18 cellular contexts compared by ENCODE assay signal in genomic region chr13:32022292-32022691, GRCh38. TPM values are rescaled to one million over a fixed set of nuclear protein-coding genes. Genes with fewer than 3 reads are reported as not detected.
DNase-seq lines count a peak whose midpoint lies in the region; ATAC-seq and TF ChIP-seq lines count a peak whose summit lies in the region.
"Had no signal": no experiment of that assay in that cellular context is flagged by ENCODE, and none has a peak within 500 bp of the region (broad histone marks: within the 10 kb centered on the region; RNA-seq: fewer than 3 reads in every experiment).

No MANE protein-coding gene starts in this region.

- ATAC-seq in left lobe of liver, result no peak

- no peak for TF ChIP-seq CTCF in HEK293 (tag by site-specific recombination; IDR thresholded peaks at IDR 0.05)
- TF ChIP-seq CTCF in WERI-Rb-1 (IDR thresholded peaks at IDR 0.05; ENCODE audit: low read depth, low read length), result 0 out of 2 replicates have a peak, but pooled peaks have one; percentile 4
- TF ChIP-seq CTCF in left ventricle myocardium inferior (IDR thresholded peaks at IDR 0.05; ENCODE audit: borderline replicate concordance), result no peak

- CTCF ChIA-PET in HEK293 (lab: Yijun Ruan, JAX), result interaction anchor here (1.4 kb wide), 1 partner anchor 15 kb away, joined by 4 read pairs; no protein-coding TSS in a partner anchor

- H3K9me3 ChIP-seq in HEK293 (ENCODE audit: control insufficient read depth, insufficient read depth, low read depth, low read length) (no peaks in the 10 kb centered on the region), WERI-Rb-1 (ENCODE audit: severe bottlenecking) (no peaks in the 10 kb centered on the region), left ventricle myocardium inferior (replicated peaks) (no peaks in the 10 kb centered on the region)

- intact Hi-C loops in left ventricle myocardium inferior (cut with micrococcal nuclease), result no loop called here

- POLR2A ChIA-PET in HEK293 (lab: Yijun Ruan, JAX), result no interaction called here

- no peak overlapping the region for H3K27ac ChIP-seq in HEK293 (ENCODE audit: extremely low read depth, low read depth, low read length)
- H3K27ac ChIP-seq in WERI-Rb-1, result peak overlapping the region; percentile 92
- H3K27ac ChIP-seq in left ventricle myocardium inferior (replicated peaks), result peak overlapping the region; percentile 75
- H3K27ac ChIP-seq: epithelial cell of prostate, PC-9 had no signal

- H3K4me3 ChIP-seq in HEK293 (ENCODE audit: low read depth, low read length), result no peak overlapping the region
- H3K4me3 ChIP-seq in WERI-Rb-1 (ENCODE audit: low read depth, low read length), result peak overlapping the region; percentile 35
- H3K4me3 ChIP-seq in left ventricle myocardium inferior, result no peak overlapping the region
- H3K4me3 ChIP-seq: PC-9 had no signal

- H3K4me1 ChIP-seq in HEK293 (ENCODE audit: control insufficient read depth, insufficient read depth, low read length) (no peaks in the 10 kb centered on the region), left ventricle myocardium inferior (peaks cover 34% of the 10 kb centered on the region)

- DNase-seq in WERI-Rb-1 (peak; percentile 90), left ventricle myocardium inferior (no peak), retina (peak; percentile 67), left lobe of liver (ENCODE audit: low spot score) (no peak), iPS-NIHi7 (ENCODE audit: extremely low spot score) (no peak)
- no peak for DNase-seq in activated CD4-positive, alpha-beta T cell treated with anti-CD3 and anti-CD28 coated beads for 48 hours
- DNase-seq in activated CD4-positive, alpha-beta T cell treated with anti-CD3 and anti-CD28 coated beads for 4 hours, result no peak
- DNase-seq: activated effector memory CD4-positive, alpha-beta T cell treated with Interleukin-2 at 50 U/mL for 16 hours; Calu3; cortex of kidney; GDM1; kidney; NCI-H2227 treated with DMSO at 0.1 percent for 48 hours; PC-9; stimulated activated CD4-positive, alpha-beta T cell treated with anti-CD3 and anti-CD28 coated beads, Interleukin-1b, Interleukin-23, amount 100 ng/mL, for 48 hours; substantia nigra had no signal

- no peaks in the 10 kb centered on the region for H3K36me3 ChIP-seq in HEK293 (ENCODE audit: control insufficient read depth in 2 of 2, insufficient read depth in 1 of 2, low read length in 2 of 2)
- H3K36me3 ChIP-seq in WERI-Rb-1, result no peaks in the 10 kb centered on the region; the same call in 1 of the 2 replicates
- no peaks in the 10 kb centered on the region for H3K36me3 ChIP-seq in left ventricle myocardium inferior

- H3K27me3 ChIP-seq in WERI-Rb-1 (ENCODE audit: insufficient read depth, low read depth, severe bottlenecking), result no peaks in the 10 kb centered on the region
- H3K27me3 ChIP-seq in left ventricle myocardium inferior (ENCODE audit: low read depth), result no peaks in the 10 kb centered on the region

TF ChIP-seq in HEK293, 187 proteins besides CTCF, POLR2A, EP300 and RAD21:
- TF ChIP-seq ZNF776 (tag by site-specific recombination; IDR thresholded peaks at IDR 0.05; ENCODE audit: borderline replicate concordance) (no peak), ZSCAN5A (tag by site-specific recombination; IDR thresholded peaks at IDR 0.05) (no peak), KLF1 (tag by site-specific recombination; IDR thresholded peaks at IDR 0.05) (peak; percentile 51; the same call in 1 of the 2 replicates)
- TF ChIP-seq, protein P1, sequence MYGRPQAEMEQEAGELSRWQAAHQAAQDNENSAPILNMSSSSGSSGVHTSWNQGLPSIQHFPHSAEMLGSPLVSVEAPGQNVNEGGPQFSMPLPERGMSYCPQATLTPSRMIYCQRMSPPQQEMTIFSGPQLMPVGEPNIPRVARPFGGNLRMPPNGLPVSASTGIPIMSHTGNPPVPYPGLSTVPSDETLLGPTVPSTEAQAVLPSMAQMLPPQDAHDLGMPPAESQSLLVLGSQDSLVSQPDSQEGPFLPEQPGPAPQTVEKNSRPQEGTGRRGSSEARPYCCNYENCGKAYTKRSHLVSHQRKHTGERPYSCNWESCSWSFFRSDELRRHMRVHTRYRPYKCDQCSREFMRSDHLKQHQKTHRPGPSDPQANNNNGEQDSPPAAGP (tag by site-specific recombination; IDR thresholded peaks at IDR 0.05), result peak; percentile 29; the same call in 1 of the 2 replicates

RNA-seq across cellular contexts. Expression of gene FRY, which starts 9.3 kb away (rescaled TPM):
- 167 TPM for total RNA-seq in left ventricle myocardium inferior
- total RNA-seq in left lobe of liver, result 15.1 TPM

Comparison
In these comparisons a context has a peak if more than half of its experiments do, and no peak if none do; other contexts are left out.
1. DNase-seq: peak in WERI-Rb-1 (single experiment) and retina (single experiment); none in left ventricle myocardium inferior (single experiment), left lobe of liver (single experiment), activated CD4-positive, alpha-beta T cell treated with anti-CD3 and anti-CD28 coated beads for 48 hours (single experiment), iPS-NIHi7 (single experiment) and activated CD4-positive, alpha-beta T cell treated with anti-CD3 and anti-CD28 coated beads for 4 hours (0 of 2).
2. RNA of gene FRY, which starts 9.3 kb away (total RNA-seq): 167 TPM in left ventricle myocardium inferior (single experiment); 15.1 TPM in left lobe of liver (single experiment); every median in the first group is over 10 times any median in the second.